1 cellular context compared by ENCODE assay signal in genomic region chr1:228400692-228401454, GRCh38.
TF ChIP-seq lines count a peak whose summit lies in the region.

No MANE protein-coding gene starts in this region.

TF ChIP-seq in H1, 55 proteins besides CTCF, POLR2A, EP300 and RAD21:
- TF ChIP-seq MAFK (IDR thresholded peaks at IDR 0.05; ENCODE audit: low read depth, low read length) (peak; percentile 91), RNF2 (IDR thresholded peaks at IDR 0.05; ENCODE audit: borderline replicate concordance, low read depth, low read length, missing control alignments, poor library complexity, severe bottlenecking) (no peak)
